In the genomic region with DNA sequence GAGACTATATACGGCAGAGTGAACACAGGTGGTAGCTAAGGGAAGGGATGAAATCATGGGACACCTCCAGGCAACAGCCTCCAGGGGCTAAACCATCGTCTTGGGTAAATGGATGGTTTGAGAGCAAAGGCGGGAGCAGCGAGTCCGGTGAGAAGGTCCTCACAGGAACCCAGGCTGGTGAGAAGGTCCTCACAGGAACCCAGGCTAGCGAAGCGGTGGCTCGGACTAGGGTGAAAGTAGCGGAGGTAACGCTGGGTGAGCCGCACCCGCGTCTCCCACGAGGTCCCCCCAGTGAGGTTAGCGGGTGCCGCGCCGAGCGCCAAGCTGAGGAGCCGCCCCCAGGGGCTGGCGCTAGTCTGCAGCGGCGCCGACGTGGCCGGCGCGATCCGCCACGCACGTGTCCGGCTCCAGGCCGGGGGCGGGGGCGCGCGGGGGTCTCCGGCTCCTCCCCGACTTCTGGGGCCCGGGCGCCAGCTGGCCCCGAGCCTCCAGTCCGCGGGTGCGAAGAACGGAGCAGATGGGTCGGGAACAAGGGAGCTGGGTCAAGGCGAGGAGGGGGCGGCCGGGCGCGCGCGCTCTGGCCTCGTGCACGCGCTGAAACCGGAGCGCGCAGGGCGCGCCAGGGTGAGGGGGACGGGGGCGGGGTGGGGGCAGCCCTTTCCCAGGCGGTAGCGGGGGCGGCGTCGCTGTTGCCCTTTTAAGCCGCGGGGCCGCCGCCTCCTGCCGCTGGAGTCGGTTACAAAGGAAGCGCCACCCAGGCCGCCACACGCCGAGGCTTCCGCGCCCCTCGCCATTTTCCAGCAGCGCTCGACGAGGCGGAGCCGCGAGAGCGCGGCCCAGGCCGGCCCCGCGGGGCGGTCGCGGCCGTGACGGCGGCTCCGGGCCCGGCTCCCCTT, we compare ENCODE assay signal across 7 cellular contexts. TPM values are rescaled to one million over a fixed set of nuclear protein-coding genes. Genes with fewer than 3 reads are reported as not detected.
DNase-seq lines count a peak whose midpoint lies in the region; ATAC-seq and TF ChIP-seq lines count a peak whose summit lies in the region.

A gene (plus strand): TSS at position 726 of the 896 bp plus-strand sequence. CDS start 220 bp downstream, outside the sequence.

- H3K27ac Mint-ChIP-seq in activated CD4-positive, alpha-beta T cell treated with anti-CD3 and anti-CD28 coated beads, Interleukin-2, amount 10 ng/mL, durations not matched to agents 24 days and 14 days, result peak within 1 kb of the TSS; percentile 92

- ATAC-seq in GM18511 (IDR thresholded peaks at IDR 0.05; ENCODE audit: unreplicated experiment), result peak; percentile 53
- peak; percentile 47 for ATAC-seq in HG03025 (IDR thresholded peaks at IDR 0.05; ENCODE audit: low FRiP score, unreplicated experiment)

- peaks cover 37% of the 10 kb centered on the region for H3K4me1 Mint-ChIP-seq in activated CD4-positive, alpha-beta T cell treated with anti-CD3 and anti-CD28 coated beads, Interleukin-2, amount 10 ng/mL, durations not matched to agents 24 days and 14 days

- H3K27me3 Mint-ChIP-seq in activated CD4-positive, alpha-beta T cell treated with anti-CD3 and anti-CD28 coated beads, Interleukin-2, amount 10 ng/mL, durations not matched to agents 24 days and 14 days, result peaks cover 18% of the 10 kb centered on the region

- H3K9me3 Mint-ChIP-seq in activated CD4-positive, alpha-beta T cell treated with anti-CD3 and anti-CD28 coated beads, Interleukin-2, amount 10 ng/mL, durations not matched to agents 24 days and 14 days, result no peaks in the 10 kb centered on the region

- H3K4me3 Mint-ChIP-seq in activated CD4-positive, alpha-beta T cell treated with anti-CD3 and anti-CD28 coated beads, Interleukin-2, amount 10 ng/mL, durations not matched to agents 24 days and 14 days, result peak within 1 kb of the TSS; percentile 92

- intact Hi-C loops in activated CD4-positive, alpha-beta T cell treated with anti-CD3 and anti-CD28 coated beads, Interleukin-2, amount 10 ng/mL, durations not matched to agents 24 days and 14 days (cut with micrococcal nuclease), result no loop called here

- peak within 1 kb of the TSS; percentile 99 for H3K4me3 ChIP-seq in coronary artery

- peaks cover 22% of the 10 kb centered on the region for H3K36me3 Mint-ChIP-seq in activated CD4-positive, alpha-beta T cell treated with anti-CD3 and anti-CD28 coated beads, Interleukin-2, amount 10 ng/mL, durations not matched to agents 24 days and 14 days (ENCODE audit: low read depth)

- DNase-seq in NCI-H446 treated with DMSO at 0.1 percent for 48 hours (lab: John Stamatoyannopoulos, UW), result peak; percentile 32
- DNase-seq in activated CD4-positive, alpha-beta T cell treated with anti-CD3 and anti-CD28 coated beads, Interleukin-2, amount 10 ng/mL, durations not matched to agents 24 days and 14 days, result peak; percentile 93
- peak; percentile 81 for DNase-seq in coronary artery (ENCODE audit: low spot score)
- DNase-seq in left kidney (ENCODE audit: low read depth, low spot score), result peak; percentile 90
- peak; percentile 76 for DNase-seq in stimulated activated CD4-positive, alpha-beta T cell treated with anti-CD3 and anti-CD28 coated beads, Interleukin-2, amount 100 ng/mL, for 4 hours (ENCODE audit: low read depth)

- no peak for TF ChIP-seq CTCF in coronary artery (IDR thresholded peaks at IDR 0.05)

- H3K27ac ChIP-seq in coronary artery, result peak within 1 kb of the TSS; percentile 85 to 98

RNA-seq across cellular contexts. Expression of the gene that starts here (rescaled TPM):
- total RNA-seq in activated CD4-positive, alpha-beta T cell treated with anti-CD3 and anti-CD28 coated beads, Interleukin-2, amount 10 ng/mL, durations not matched to agents 24 days and 14 days, result 17.0 and 17.1 TPM in 2 replicates

Comparison
In these comparisons a context has a peak if more than half of its experiments do, and no peak if none do; other contexts are left out.
1. Peak in every context shown above with its lines: DNase-seq, ATAC-seq, H3K4me3 ChIP-seq and H3K27ac ChIP-seq.
2. DNase-seq: peak in every context shown above with its lines; median percentile 93 in activated CD4-positive, alpha-beta T cell treated with anti-CD3 and anti-CD28 coated beads, Interleukin-2, amount 10 ng/mL, durations not matched to agents 24 days and 14 days; 90 in left kidney; 81 in coronary artery; 76 in stimulated activated CD4-positive, alpha-beta T cell treated with anti-CD3 and anti-CD28 coated beads, Interleukin-2, amount 100 ng/mL, for 4 hours; 32 in NCI-H446 treated with DMSO at 0.1 percent for 48 hours.